ENCODE assay signal across 1 cellular context in the genomic region with DNA sequence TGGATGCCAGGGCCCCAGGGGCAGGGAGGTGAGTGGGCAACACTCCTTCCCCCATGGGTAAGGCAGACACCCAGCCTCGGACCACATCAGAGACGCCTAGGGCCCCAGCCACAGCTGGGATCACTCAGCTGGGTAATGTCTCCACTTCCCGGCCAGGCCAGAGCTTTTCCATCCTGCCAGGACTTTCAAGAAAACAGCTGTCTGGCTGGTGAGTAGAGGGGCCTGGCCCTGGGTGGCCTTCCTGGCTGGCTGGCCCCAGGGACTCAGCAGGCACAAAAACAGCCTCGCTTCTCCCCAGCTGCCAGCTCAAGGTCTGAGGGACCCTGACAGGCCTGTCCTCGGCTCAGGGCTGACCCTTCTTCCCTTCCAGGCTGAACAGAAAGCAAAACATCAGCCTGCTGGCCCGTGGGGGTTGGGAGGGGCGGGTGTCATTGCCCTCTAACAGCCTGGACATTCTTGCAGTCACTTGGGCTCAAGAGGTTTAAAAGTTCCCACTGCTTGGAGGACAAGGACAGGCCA.
TF ChIP-seq lines count a peak whose summit lies in the region.

No MANE protein-coding gene starts in this region.

TF ChIP-seq in GM23338, 12 proteins besides CTCF, POLR2A, EP300 and RAD21 (continued from another document):
- no peak for TF ChIP-seq ZNF331 (CRISPR knock-in tag; IDR thresholded peaks at IDR 0.05; ENCODE audit: low read depth)
- no peak for TF ChIP-seq JUNB (IDR thresholded peaks at IDR 0.05; ENCODE audit: unreplicated experiment)
- no peak for TF ChIP-seq CREB1 (CRISPR knock-in tag; IDR thresholded peaks at IDR 0.05; ENCODE audit: low read depth)
- TF ChIP-seq, protein P1, sequence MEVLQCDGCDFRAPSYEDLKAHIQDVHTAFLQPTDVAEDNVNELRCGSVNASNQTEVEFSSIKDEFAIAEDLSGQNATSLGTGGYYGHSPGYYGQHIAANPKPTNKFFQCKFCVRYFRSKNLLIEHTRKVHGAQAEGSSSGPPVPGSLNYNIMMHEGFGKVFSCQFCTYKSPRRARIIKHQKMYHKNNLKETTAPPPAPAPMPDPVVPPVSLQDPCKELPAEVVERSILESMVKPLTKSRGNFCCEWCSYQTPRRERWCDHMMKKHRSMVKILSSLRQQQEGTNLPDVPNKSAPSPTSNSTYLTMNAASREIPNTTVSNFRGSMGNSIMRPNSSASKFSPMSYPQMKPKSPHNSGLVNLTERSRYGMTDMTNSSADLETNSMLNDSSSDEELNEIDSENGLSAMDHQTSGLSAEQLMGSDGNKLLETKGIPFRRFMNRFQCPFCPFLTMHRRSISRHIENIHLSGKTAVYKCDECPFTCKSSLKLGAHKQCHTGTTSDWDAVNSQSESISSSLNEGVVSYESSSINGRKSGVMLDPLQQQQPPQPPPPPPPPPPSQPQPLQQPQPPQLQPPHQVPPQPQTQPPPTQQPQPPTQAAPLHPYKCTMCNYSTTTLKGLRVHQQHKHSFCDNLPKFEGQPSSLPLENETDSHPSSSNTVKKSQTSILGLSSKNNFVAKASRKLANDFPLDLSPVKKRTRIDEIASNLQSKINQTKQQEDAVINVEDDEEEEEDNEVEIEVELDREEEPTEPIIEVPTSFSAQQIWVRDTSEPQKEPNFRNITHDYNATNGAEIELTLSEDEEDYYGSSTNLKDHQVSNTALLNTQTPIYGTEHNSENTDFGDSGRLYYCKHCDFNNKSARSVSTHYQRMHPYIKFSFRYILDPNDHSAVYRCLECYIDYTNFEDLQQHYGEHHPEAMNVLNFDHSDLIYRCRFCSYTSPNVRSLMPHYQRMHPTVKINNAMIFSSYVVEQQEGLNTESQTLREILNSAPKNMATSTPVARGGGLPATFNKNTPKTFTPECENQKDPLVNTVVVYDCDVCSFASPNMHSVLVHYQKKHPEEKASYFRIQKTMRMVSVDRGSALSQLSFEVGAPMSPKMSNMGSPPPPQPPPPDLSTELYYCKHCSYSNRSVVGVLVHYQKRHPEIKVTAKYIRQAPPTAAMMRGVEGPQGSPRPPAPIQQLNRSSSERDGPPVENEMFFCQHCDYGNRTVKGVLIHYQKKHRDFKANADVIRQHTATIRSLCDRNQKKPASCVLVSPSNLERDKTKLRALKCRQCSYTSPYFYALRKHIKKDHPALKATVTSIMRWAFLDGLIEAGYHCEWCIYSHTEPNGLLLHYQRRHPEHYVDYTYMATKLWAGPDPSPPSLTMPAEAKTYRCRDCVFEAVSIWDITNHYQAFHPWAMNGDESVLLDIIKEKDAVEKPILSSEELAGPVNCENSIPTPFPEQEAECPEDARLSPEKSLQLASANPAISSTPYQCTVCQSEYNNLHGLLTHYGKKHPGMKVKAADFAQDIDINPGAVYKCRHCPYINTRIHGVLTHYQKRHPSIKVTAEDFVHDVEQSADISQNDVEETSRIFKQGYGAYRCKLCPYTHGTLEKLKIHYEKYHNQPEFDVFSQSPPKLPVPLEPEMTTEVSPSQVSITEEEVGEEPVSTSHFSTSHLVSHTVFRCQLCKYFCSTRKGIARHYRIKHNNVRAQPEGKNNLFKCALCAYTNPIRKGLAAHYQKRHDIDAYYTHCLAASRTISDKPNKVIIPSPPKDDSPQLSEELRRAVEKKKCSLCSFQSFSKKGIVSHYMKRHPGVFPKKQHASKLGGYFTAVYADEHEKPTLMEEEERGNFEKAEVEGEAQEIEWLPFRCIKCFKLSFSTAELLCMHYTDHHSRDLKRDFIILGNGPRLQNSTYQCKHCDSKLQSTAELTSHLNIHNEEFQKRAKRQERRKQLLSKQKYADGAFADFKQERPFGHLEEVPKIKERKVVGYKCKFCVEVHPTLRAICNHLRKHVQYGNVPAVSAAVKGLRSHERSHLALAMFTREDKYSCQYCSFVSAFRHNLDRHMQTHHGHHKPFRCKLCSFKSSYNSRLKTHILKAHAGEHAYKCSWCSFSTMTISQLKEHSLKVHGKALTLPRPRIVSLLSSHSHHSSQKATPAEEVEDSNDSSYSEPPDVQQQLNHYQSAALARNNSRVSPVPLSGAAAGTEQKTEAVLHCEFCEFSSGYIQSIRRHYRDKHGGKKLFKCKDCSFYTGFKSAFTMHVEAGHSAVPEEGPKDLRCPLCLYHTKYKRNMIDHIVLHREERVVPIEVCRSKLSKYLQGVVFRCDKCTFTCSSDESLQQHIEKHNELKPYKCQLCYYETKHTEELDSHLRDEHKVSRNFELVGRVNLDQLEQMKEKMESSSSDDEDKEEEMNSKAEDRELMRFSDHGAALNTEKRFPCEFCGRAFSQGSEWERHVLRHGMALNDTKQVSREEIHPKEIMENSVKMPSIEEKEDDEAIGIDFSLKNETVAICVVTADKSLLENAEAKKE (CRISPR knock-in tag; IDR thresholded peaks at IDR 0.05) = no peak
- TF ChIP-seq STAT1 (IDR thresholded peaks at IDR 0.05; ENCODE audit: unreplicated experiment) = no peak
- no peak for TF ChIP-seq EZH2 (IDR thresholded peaks at IDR 0.05; ENCODE audit: low read depth, unreplicated experiment)
